Comparison of ENCODE assay signal across 8 cellular contexts in the genomic region with DNA sequence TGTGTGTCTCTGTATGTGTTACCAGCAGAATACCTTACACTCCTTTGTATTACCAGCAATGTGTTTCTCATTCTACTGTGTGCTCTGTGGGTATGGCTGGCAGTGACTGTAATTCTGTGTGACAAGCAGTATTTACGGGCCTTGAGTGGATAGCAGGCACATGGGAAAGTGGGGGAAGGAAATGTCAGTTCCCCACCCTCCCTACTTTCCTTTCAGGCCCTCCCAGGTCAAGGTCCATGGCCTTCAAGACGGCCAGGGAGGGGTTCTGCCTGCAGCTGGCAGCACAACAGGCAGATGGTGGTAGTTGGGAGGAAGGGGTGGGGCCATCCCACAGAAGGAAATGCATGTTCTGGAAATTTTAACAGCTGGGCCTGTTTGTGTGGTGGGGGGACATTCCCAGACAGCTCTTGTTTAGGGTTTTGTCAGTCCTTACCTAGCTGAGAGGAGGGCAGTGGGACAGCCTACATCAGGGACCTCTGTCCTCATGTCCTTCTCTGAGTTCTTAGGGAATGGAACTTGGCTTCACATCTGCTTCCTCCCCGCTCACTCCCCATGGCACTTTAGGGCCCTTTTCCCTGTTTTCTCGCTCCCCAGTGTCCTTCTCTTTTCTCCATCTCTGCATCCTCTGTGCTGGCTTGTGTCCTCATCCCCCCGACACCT. TPM values are rescaled to one million over a fixed set of nuclear protein-coding genes. Genes with fewer than 3 reads are reported as not detected.
DNase-seq lines count a peak whose midpoint lies in the region; ATAC-seq and TF ChIP-seq lines count a peak whose summit lies in the region.

No MANE protein-coding gene starts in this region.

- H3K9me3 ChIP-seq in tibial artery = no peaks in the 10 kb centered on the region

- H3K27me3 Mint-ChIP-seq in activated CD4-positive, alpha-beta T cell treated with anti-CD3 and anti-CD28 coated beads, Interleukin-2, amount 10 ng/mL, durations not matched to agents 7 days and 5 days = no peaks in the 10 kb centered on the region
- H3K27me3 Mint-ChIP-seq in activated naive CD8-positive, alpha-beta T cell treated with anti-CD3 and anti-CD28 coated beads, Interleukin-2, amount 10 ng/mL, durations not matched to agents 7 days and 5 days = no peaks in the 10 kb centered on the region

- DNase-seq in activated CD4-positive, alpha-beta T cell treated with anti-CD3 and anti-CD28 coated beads, Interleukin-2, amount 10 ng/mL, durations not matched to agents 7 days and 5 days = no peak
- no peak for DNase-seq in activated CD4-positive, alpha-beta T cell treated with anti-CD3 and anti-CD28 coated beads, Interleukin-2, amount 50 U/mL, for 48 hours
- DNase-seq in activated naive CD8-positive, alpha-beta T cell treated with anti-CD3 and anti-CD28 coated beads, Interleukin-2, amount 10 ng/mL, durations not matched to agents 7 days and 5 days = no peak
- DNase-seq in left lobe of liver (ENCODE audit: low spot score) (no peak), tibial artery (no peak), RKO (ENCODE audit: low spot score) (no peak), NCI-H510A (lab: John Stamatoyannopoulos, UW) (no peak), head of caudate nucleus (no peak)

- no peak overlapping the region for H3K4me3 Mint-ChIP-seq in activated CD4-positive, alpha-beta T cell treated with anti-CD3 and anti-CD28 coated beads, Interleukin-2, amount 10 ng/mL, durations not matched to agents 7 days and 5 days
- peak overlapping the region; percentile 26 for H3K4me3 Mint-ChIP-seq in activated naive CD8-positive, alpha-beta T cell treated with anti-CD3 and anti-CD28 coated beads, Interleukin-2, amount 10 ng/mL, durations not matched to agents 7 days and 5 days

- H3K36me3 Mint-ChIP-seq in activated CD4-positive, alpha-beta T cell treated with anti-CD3 and anti-CD28 coated beads, Interleukin-2, amount 10 ng/mL, durations not matched to agents 7 days and 5 days (ENCODE audit: low read depth) = peaks cover 40% of the 10 kb centered on the region
- H3K36me3 Mint-ChIP-seq in activated naive CD8-positive, alpha-beta T cell treated with anti-CD3 and anti-CD28 coated beads, Interleukin-2, amount 10 ng/mL, durations not matched to agents 7 days and 5 days = peaks cover 27% of the 10 kb centered on the region

- H3K27ac Mint-ChIP-seq in activated CD4-positive, alpha-beta T cell treated with anti-CD3 and anti-CD28 coated beads, Interleukin-2, amount 10 ng/mL, durations not matched to agents 7 days and 5 days = peak overlapping the region; percentile 82
- H3K27ac Mint-ChIP-seq in activated naive CD8-positive, alpha-beta T cell treated with anti-CD3 and anti-CD28 coated beads, Interleukin-2, amount 10 ng/mL, durations not matched to agents 7 days and 5 days = peak overlapping the region; percentile 62

- CTCF ChIA-PET in activated CD4-positive, alpha-beta T cell treated with anti-CD3 and anti-CD28 coated beads, Interleukin-2, amount 10 ng/mL, durations not matched to agents 7 days and 5 days (lab: Charles Lee) = interaction anchor here (1.2 to 5.5 kb wide), 5 partner anchors 8 to 31 kb away, joined by 4 to 27 read pairs (median 5); no protein-coding TSS in a partner anchor

- no peaks in the 10 kb centered on the region for H3K9me3 Mint-ChIP-seq in activated CD4-positive, alpha-beta T cell treated with anti-CD3 and anti-CD28 coated beads, Interleukin-2, amount 10 ng/mL, durations not matched to agents 7 days and 5 days
- no peaks in the 10 kb centered on the region for H3K9me3 Mint-ChIP-seq in activated naive CD8-positive, alpha-beta T cell treated with anti-CD3 and anti-CD28 coated beads, Interleukin-2, amount 10 ng/mL, durations not matched to agents 7 days and 5 days

- intact Hi-C loops in tibial artery (cut with DNase I; ENCODE audit: low total_unique reads) = no loop called here
- intact Hi-C loops in head of caudate nucleus (cut with DNase I) = no loop called here

- no peak overlapping the region for H3K4me3 ChIP-seq in tibial artery

- no peak for ATAC-seq in activated naive CD8-positive, alpha-beta T cell treated with anti-CD3 and anti-CD28 coated beads, Interleukin-2, amount 10 ng/mL, durations not matched to agents 7 days and 5 days (ENCODE audit: low read depth)
- peak; percentile 15 for ATAC-seq in left lobe of liver

- peaks cover 77% of the 10 kb centered on the region for H3K4me1 Mint-ChIP-seq in activated CD4-positive, alpha-beta T cell treated with anti-CD3 and anti-CD28 coated beads, Interleukin-2, amount 10 ng/mL, durations not matched to agents 7 days and 5 days
- peaks cover 70% of the 10 kb centered on the region for H3K4me1 Mint-ChIP-seq in activated naive CD8-positive, alpha-beta T cell treated with anti-CD3 and anti-CD28 coated beads, Interleukin-2, amount 10 ng/mL, durations not matched to agents 7 days and 5 days

- POLR2A ChIA-PET in activated CD4-positive, alpha-beta T cell treated with anti-CD3 and anti-CD28 coated beads, Interleukin-2, amount 10 ng/mL, durations not matched to agents 7 days and 5 days (lab: Charles Lee) = interaction anchor here (0.6 to 1.0 kb wide), 2 partner anchors 23 to 47 kb away, joined by 3 to 4 read pairs; no protein-coding TSS in a partner anchor
- POLR2A ChIA-PET in activated naive CD8-positive, alpha-beta T cell treated with anti-CD3 and anti-CD28 coated beads, Interleukin-2, amount 10 ng/mL, durations not matched to agents 7 days and 5 days (lab: Charles Lee) = interaction anchor here (0.8 to 1.1 kb wide), 4 partner anchors 8 to 157 kb away, joined by 3 to 4 read pairs (median 3); no protein-coding TSS in a partner anchor

- peaks cover 0 to 20% (median 3%) of the 10 kb centered on the region in 3 donors for H3K36me3 ChIP-seq in tibial artery

- no peaks in the 10 kb centered on the region for H3K27me3 ChIP-seq in tibial artery

- TF ChIP-seq CTCF in tibial artery (IDR thresholded peaks at IDR 0.05) = no peak

- H3K27ac ChIP-seq in tibial artery = peak overlapping the region; percentile 5 to 10

- peaks cover 9 to 43% (median 38%) of the 10 kb centered on the region in 4 donors for H3K4me1 ChIP-seq in tibial artery

RNA-seq across cellular contexts. Expression of gene TNIP1, which starts 14.6 kb away (rescaled TPM):
- 100 to 1,000 TPM; 127 TPM for total RNA-seq in activated CD4-positive, alpha-beta T cell treated with anti-CD3 and anti-CD28 coated beads, Interleukin-2, amount 10 ng/mL, durations not matched to agents 7 days and 5 days
- total RNA-seq in activated naive CD8-positive, alpha-beta T cell treated with anti-CD3 and anti-CD28 coated beads, Interleukin-2, amount 10 ng/mL, durations not matched to agents 7 days and 5 days = 100 to 1,000 TPM; 172 to 176 TPM
- 74.5 TPM for total RNA-seq in left lobe of liver
